11 cellular contexts compared by ENCODE assay signal in the genomic region with DNA sequence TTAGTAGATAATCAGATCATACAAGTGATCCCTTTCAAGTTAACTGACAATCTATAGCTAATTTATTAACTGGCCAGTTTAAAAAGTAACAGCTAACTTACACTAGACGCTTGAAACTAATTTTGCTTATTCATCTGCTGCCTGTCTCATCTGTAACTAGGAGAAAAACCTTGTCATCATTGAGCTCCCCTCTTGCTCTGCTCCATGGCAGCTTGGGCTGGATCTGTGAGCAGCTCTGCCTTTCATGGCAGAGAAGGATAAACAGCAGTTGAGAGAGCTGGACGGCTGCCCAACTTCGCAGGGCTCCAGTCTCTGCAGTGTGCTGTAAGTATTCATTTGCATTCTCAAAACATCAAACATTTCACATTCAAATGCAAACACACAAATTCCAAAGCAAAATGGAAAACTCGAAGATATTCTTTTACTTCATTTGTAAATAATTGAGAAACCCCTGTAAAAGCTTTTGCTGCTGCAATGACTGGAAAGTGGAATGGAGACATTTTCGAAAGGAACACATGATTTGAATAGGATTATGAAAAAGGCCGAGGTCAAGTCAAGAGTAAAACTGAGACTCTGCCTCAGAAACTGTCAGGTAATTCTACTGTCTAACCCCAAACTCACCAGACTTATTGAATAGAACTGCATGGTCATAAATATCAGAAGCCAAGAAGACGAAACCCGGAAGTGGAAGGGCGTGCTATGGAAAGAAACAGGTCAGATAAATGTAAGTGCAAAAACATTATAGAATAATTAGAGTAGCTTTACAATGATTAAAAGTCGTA. TPM values are rescaled to one million over a fixed set of nuclear protein-coding genes. Genes with fewer than 3 reads are reported as not detected.
DNase-seq lines count a peak whose midpoint lies in the region; ATAC-seq and TF ChIP-seq lines count a peak whose summit lies in the region.
"Had no signal": no experiment of that assay in that cellular context is flagged by ENCODE, and none has a peak within 500 bp of the region (broad histone marks: within the 10 kb centered on the region; RNA-seq: fewer than 3 reads in every experiment).

No MANE protein-coding gene starts in this region.

- H3K4me1 ChIP-seq in HUES6 (ENCODE audit: control insufficient read depth, insufficient read depth, low read length) (peaks cover 10% of the 10 kb centered on the region; the same call in 1 of the 2 replicates), Caco-2 (no peaks in the 10 kb centered on the region)
- H3K4me1 ChIP-seq: parathyroid adenoma had no signal

- DNase-seq in G401 (ENCODE audit: low spot score) (peak; percentile 95), astrocyte of the hippocampus (ENCODE audit: low read depth, low spot score) (peak; percentile 88), mucosa of gallbladder (ENCODE audit: low spot score) (peak; percentile 65), Caco-2 (no peak)
- DNase-seq: activated CD4-positive, CD25-positive, alpha-beta regulatory T cell had no signal

- no peaks in the 10 kb centered on the region for H3K9me3 Mint-ChIP-seq in Caco-2 (ENCODE audit: unreplicated experiment)

- ATAC-seq in HG02571 (IDR thresholded peaks at IDR 0.05; ENCODE audit: unreplicated experiment) (no peak), GM18498 (IDR thresholded peaks at IDR 0.05; ENCODE audit: unreplicated experiment) (no peak), GM21529 (IDR thresholded peaks at IDR 0.05; ENCODE audit: unreplicated experiment) (no peak)

- H3K4me3 Mint-ChIP-seq in Caco-2 (ENCODE audit: unreplicated experiment): no peak overlapping the region
- H3K4me3 Mint-ChIP-seq: activated naive CD8-positive, alpha-beta T cell had no signal

- no TSS peak for BruUV-seq in Caco-2 (replicated peaks; lab: Mats Ljungman, UMichigan)

- H3K9me3 ChIP-seq in HUES6 (ENCODE audit: control insufficient read depth, insufficient read depth, low read depth, low read length) (no peaks in the 10 kb centered on the region), Caco-2 (no peaks in the 10 kb centered on the region)

- H3K27me3 Mint-ChIP-seq in Caco-2 (ENCODE audit: insufficient read depth, unreplicated experiment): no peaks in the 10 kb centered on the region
- H3K27me3 Mint-ChIP-seq: activated naive CD8-positive, alpha-beta T cell had no signal

- in situ Hi-C loops in G401 (cut with HindIII; ENCODE audit: low sequenced_read_pairs): no loop called here

- H3K27me3 ChIP-seq in HUES6 (ENCODE audit: control insufficient read depth, insufficient read depth, low read length) (no peaks in the 10 kb centered on the region), Caco-2 (replicated peaks; ENCODE audit: control insufficient read depth, insufficient read depth, low read length) (no peaks in the 10 kb centered on the region)

- H3K4me3 ChIP-seq in HUES6 (ENCODE audit: low read depth, low read length) (no peak overlapping the region), Caco-2 (ENCODE audit: low read depth, low read length) (no peak overlapping the region)

- CTCF ChIA-PET in Caco-2 (lab: Charles Lee): no interaction called here

- intact Hi-C loops in Caco-2 (cut with micrococcal nuclease; ENCODE audit: unreplicated experiment): no loop called here

- POLR2A ChIA-PET in Caco-2 (lab: Charles Lee): no interaction called here

- peak overlapping the region; percentile 61; the same call in 1 of the 2 replicates for H3K27ac ChIP-seq in HUES6 (ENCODE audit: low read depth, low read length)
- H3K27ac ChIP-seq: parathyroid adenoma had no signal

- no peak overlapping the region for H3K9ac ChIP-seq in HUES6 (ENCODE audit: low read length)
- H3K9ac ChIP-seq: parathyroid adenoma had no signal

- H3K36me3 ChIP-seq in HUES6 (ENCODE audit: control insufficient read depth, insufficient read depth, low read length) (peaks cover 82% of the 10 kb centered on the region), Caco-2 (ENCODE audit: control insufficient read depth, insufficient read depth, low read length) (peaks cover 1% of the 10 kb centered on the region; the same call in 1 of the 2 replicates)

- no peak overlapping the region for H3K27ac Mint-ChIP-seq in Caco-2 (ENCODE audit: unreplicated experiment)
- H3K27ac Mint-ChIP-seq: activated naive CD8-positive, alpha-beta T cell had no signal

- H3K36me3 Mint-ChIP-seq in Caco-2 (ENCODE audit: insufficient read depth, unreplicated experiment): peaks cover 9% of the 10 kb centered on the region

- H3K4me1 Mint-ChIP-seq in Caco-2 (ENCODE audit: low read depth, unreplicated experiment): no peaks in the 10 kb centered on the region

- no peak for TF ChIP-seq CTCF in Caco-2 (IDR thresholded peaks at IDR 0.05; ENCODE audit: insufficient read depth in 1 of 2, low read depth in 1 of 2, low read length in 1 of 2, severe bottlenecking in 1 of 2, unreplicated experiment in 1 of 2)

RNA-seq across cellular contexts. Expression of a gene that starts 17.6 kb away (rescaled TPM):
- 13.9 and 19.8 TPM in 2 replicates for total RNA-seq in G401 (2014; rRNA removed; shearing (Covaris generic))
- total RNA-seq in mucosa of gallbladder (10.7 TPM), Caco-2 (2022) (17.1 and 18.2 TPM in 2 replicates)

Comparison
In these comparisons a context has a peak if more than half of its experiments do, and no peak if none do; other contexts are left out.
1. DNase-seq: peak in G401 (single experiment), astrocyte of the hippocampus (single experiment) and mucosa of gallbladder (single experiment); none in Caco-2 (0 of 2).